Comparison of ENCODE assay signal across 16 cellular contexts in the genomic region with DNA sequence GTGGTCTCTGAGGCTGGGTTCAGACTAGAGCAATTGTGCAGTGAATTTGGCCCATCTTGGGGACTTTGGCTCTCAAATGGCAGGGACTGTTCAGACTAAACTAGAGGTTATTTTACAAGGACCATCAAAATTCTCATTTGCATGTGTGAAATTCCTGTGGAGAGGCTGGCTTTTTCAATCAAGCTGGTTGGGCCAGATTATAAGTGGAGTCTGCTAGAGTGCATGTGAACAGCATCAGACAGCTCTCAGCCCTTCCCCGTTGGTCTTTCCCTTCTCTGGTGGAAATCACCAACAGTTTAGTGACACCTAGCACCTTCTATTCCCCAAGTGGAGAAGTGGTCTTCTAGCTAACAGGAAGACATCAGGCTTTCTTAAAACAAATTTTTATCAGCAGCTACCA.
"Had no signal": no experiment of that assay in that cellular context is flagged by ENCODE, and none has a peak within 500 bp of the region (broad histone marks: within the 10 kb centered on the region; RNA-seq: fewer than 3 reads in every experiment).

No MANE protein-coding gene starts in this region.

- H3K4me1 Mint-ChIP-seq: activated CD4-positive, alpha-beta memory T cell treated with anti-CD3 and anti-CD28 coated beads, Interleukin-2, amount 10 ng/mL, durations not matched to agents 7 days and 5 days; activated CD4-positive, alpha-beta T cell treated with anti-CD3 and anti-CD28 coated beads for 36 hours; activated CD8-positive, alpha-beta memory T cell treated with anti-CD3 and anti-CD28 coated beads, Interleukin-2, amount 10 ng/mL, durations not matched to agents 7 days and 5 days; central memory CD8-positive, alpha-beta T cell; T-helper 17 cell had no signal

- ATAC-seq: activated CD4-positive, alpha-beta T cell treated with anti-CD3 and anti-CD28 coated beads for 36 hours; activated CD8-positive, alpha-beta memory T cell treated with anti-CD3 and anti-CD28 coated beads, Interleukin-2, amount 10 ng/mL, durations not matched to agents 7 days and 5 days; lower lobe of right lung; natural killer cell treated with Interleukin-12 subunit alpha and Interleukin-12 subunit beta and Interleukin-15 and Interleukin-18, amount 100 ng/mL, for 72 hours; T-helper 17 cell had no signal

- H3K4me1 ChIP-seq: lower lobe of right lung, parathyroid adenoma had no signal

- H3K9ac ChIP-seq: parathyroid adenoma had no signal

- H3K27ac Mint-ChIP-seq: activated CD4-positive, alpha-beta memory T cell treated with anti-CD3 and anti-CD28 coated beads, Interleukin-2, amount 10 ng/mL, durations not matched to agents 7 days and 5 days; activated CD4-positive, alpha-beta T cell treated with anti-CD3 and anti-CD28 coated beads for 36 hours; activated CD8-positive, alpha-beta memory T cell treated with anti-CD3 and anti-CD28 coated beads, Interleukin-2, amount 10 ng/mL, durations not matched to agents 7 days and 5 days; natural killer cell treated with Interleukin-12 subunit alpha and Interleukin-12 subunit beta and Interleukin-15 and Interleukin-18, amount 100 ng/mL, for 72 hours; T-helper 17 cell had no signal

- H3K9me3 Mint-ChIP-seq: activated CD4-positive, alpha-beta memory T cell treated with anti-CD3 and anti-CD28 coated beads, Interleukin-2, amount 10 ng/mL, durations not matched to agents 7 days and 5 days; central memory CD8-positive, alpha-beta T cell; natural killer cell treated with Interleukin-12 subunit alpha and Interleukin-12 subunit beta and Interleukin-15 and Interleukin-18, amount 100 ng/mL, for 72 hours had no signal

- H2AFZ ChIP-seq: parathyroid adenoma had no signal

- H3K79me2 ChIP-seq: parathyroid adenoma had no signal

- H3K9me3 ChIP-seq: lower lobe of right lung, sigmoid colon had no signal

- DNase-seq: activated CD4-positive, alpha-beta memory T cell treated with anti-CD3 and anti-CD28 coated beads, Interleukin-2, amount 10 ng/mL, durations not matched to agents 7 days and 5 days; activated CD4-positive, alpha-beta T cell treated with anti-CD3 and anti-CD28 coated beads for 36 hours; activated CD8-positive, alpha-beta memory T cell treated with anti-CD3 and anti-CD28 coated beads, Interleukin-2, amount 10 ng/mL, durations not matched to agents 7 days and 5 days; anterior cingulate cortex; foreskin melanocyte; hypothalamus; lower lobe of right lung; sigmoid colon; stimulated activated CD8-positive, alpha-beta memory T cell treated with anti-CD3 and anti-CD28 coated beads, Interleukin-4, amount 100 ng/mL, for 48 hours; stimulated activated naive CD4-positive, alpha-beta T cell; T-helper 17 cell had no signal

- FAIRE-seq: keratinocyte had no signal

- H3K36me3 ChIP-seq: lower lobe of right lung, sigmoid colon had no signal

- H3K4me3 ChIP-seq: coronary artery, lower lobe of right lung, sigmoid colon had no signal

- H3K4me3 Mint-ChIP-seq: activated CD4-positive, alpha-beta memory T cell treated with anti-CD3 and anti-CD28 coated beads, Interleukin-2, amount 10 ng/mL, durations not matched to agents 7 days and 5 days; activated CD4-positive, alpha-beta T cell treated with anti-CD3 and anti-CD28 coated beads for 36 hours; activated CD8-positive, alpha-beta memory T cell treated with anti-CD3 and anti-CD28 coated beads, Interleukin-2, amount 10 ng/mL, durations not matched to agents 7 days and 5 days; central memory CD8-positive, alpha-beta T cell; natural killer cell treated with Interleukin-12 subunit alpha and Interleukin-12 subunit beta and Interleukin-15 and Interleukin-18, amount 100 ng/mL, for 72 hours; T-helper 17 cell had no signal

- H3K36me3 Mint-ChIP-seq: activated CD8-positive, alpha-beta memory T cell treated with anti-CD3 and anti-CD28 coated beads, Interleukin-2, amount 10 ng/mL, durations not matched to agents 7 days and 5 days; natural killer cell treated with Interleukin-12 subunit alpha and Interleukin-12 subunit beta and Interleukin-15 and Interleukin-18, amount 100 ng/mL, for 72 hours had no signal

- H3K27me3 ChIP-seq: sigmoid colon had no signal

- H3K27ac ChIP-seq: coronary artery, lower lobe of right lung, parathyroid adenoma, sigmoid colon had no signal
